In genomic region chr19:36009220-36009619, GRCh38 we compare ENCODE assay signal across 8 cellular contexts. TPM values are rescaled to one million over a fixed set of nuclear protein-coding genes. Genes with fewer than 3 reads are reported as not detected.
DNase-seq lines count a peak whose midpoint lies in the region; ATAC-seq, FAIRE-seq and TF ChIP-seq lines count a peak whose summit lies in the region.

No MANE protein-coding gene starts in this region.

- no peak overlapping the region for H2AFZ ChIP-seq in astrocyte (ENCODE audit: low read depth, low read length)

- peak overlapping the region; percentile 86 for H3K4me2 ChIP-seq in astrocyte (ENCODE audit: low read length)

- H3K27me3 Mint-ChIP-seq in astrocyte (ENCODE audit: low read depth, unreplicated experiment) = peaks cover 8% of the 10 kb centered on the region

- TF ChIP-seq CTCF in RWPE1 (conservative IDR thresholded peaks at IDR 0.05; ENCODE audit: low read depth) = no peak
- TF ChIP-seq CTCF in astrocyte (IDR thresholded peaks at IDR 0.05; ENCODE audit: insufficient read depth, low read depth, low read length) = no peak

- H3K27ac ChIP-seq in RWPE1 (peak overlapping the region; percentile 65), astrocyte (ENCODE audit: low read depth, low read length) (no peak overlapping the region), right cardiac atrium (ENCODE audit: low read length) (no peak overlapping the region), rectal smooth muscle tissue (ENCODE audit: low read depth, low read length) (peak overlapping the region; percentile 48)

- FAIRE-seq in astrocyte (lab: Jason Lieb, UNC) = no peak

- POLR2A ChIA-PET in RWPE1 (lab: Yijun Ruan, JAX; ENCODE audit: low non-redundant PET) = no interaction called here

- H3K4me1 Mint-ChIP-seq in astrocyte (ENCODE audit: low read depth, unreplicated experiment) = no peaks in the 10 kb centered on the region

- peak overlapping the region; percentile 73 for H3K4me3 Mint-ChIP-seq in astrocyte (ENCODE audit: unreplicated experiment)

- H3K4me3 ChIP-seq in astrocyte (ENCODE audit: insufficient read depth, low read depth, low read length) (peak overlapping the region; percentile 39), right cardiac atrium (ENCODE audit: low read length) (peak overlapping the region; percentile 21), rectal smooth muscle tissue (ENCODE audit: low read length) (peak overlapping the region; percentile 55), HAP-1 (no peak overlapping the region)

- H4K20me1 ChIP-seq in astrocyte (ENCODE audit: insufficient read depth, low read length) = no peaks in the 10 kb centered on the region

- no peaks in the 10 kb centered on the region for H3K27me3 ChIP-seq in astrocyte (ENCODE audit: insufficient read depth, low read length)
- no peaks in the 10 kb centered on the region for H3K27me3 ChIP-seq in right cardiac atrium (ENCODE audit: control insufficient read depth, insufficient read depth)
- H3K27me3 ChIP-seq in rectal smooth muscle tissue (ENCODE audit: control insufficient read depth, insufficient read depth, low read length) = no peaks in the 10 kb centered on the region
- H3K27me3 ChIP-seq in HAP-1 (ENCODE audit: low read depth) = no peaks in the 10 kb centered on the region

- H3K36me3 ChIP-seq in astrocyte (ENCODE audit: insufficient read depth, low read length) = no peaks in the 10 kb centered on the region
- no peaks in the 10 kb centered on the region for H3K36me3 ChIP-seq in rectal smooth muscle tissue (ENCODE audit: control insufficient read depth, insufficient read depth, low read length)
- H3K36me3 ChIP-seq in HAP-1 (replicated peaks) = no peaks in the 10 kb centered on the region

- in situ Hi-C loops in ACHN (cut with HindIII; ENCODE audit: low pct_ligation_motif_present, low pct_unique_long_range_greater_than_20kb, low sequenced_read_pairs) (no loop called here), HAP-1 (cut with MboI; ENCODE audit: low sequenced_read_pairs) (no loop called here)

- peaks cover 10% of the 10 kb centered on the region for H3K36me3 Mint-ChIP-seq in astrocyte (ENCODE audit: low read depth, unreplicated experiment)

- no peaks in the 10 kb centered on the region for H3K9me3 ChIP-seq in astrocyte (ENCODE audit: insufficient read depth, low read depth, low read length)
- H3K9me3 ChIP-seq in right cardiac atrium (ENCODE audit: control insufficient read depth, low read length) = no peaks in the 10 kb centered on the region
- H3K9me3 ChIP-seq in HAP-1 = no peaks in the 10 kb centered on the region

- peaks cover 8% of the 10 kb centered on the region for H3K79me2 ChIP-seq in astrocyte (ENCODE audit: insufficient read depth, low read length)

- H3K4me1 ChIP-seq in astrocyte (ENCODE audit: insufficient read depth, low read length) (peaks cover 11% of the 10 kb centered on the region), right cardiac atrium (ENCODE audit: control insufficient read depth, insufficient read depth, low read length) (peaks cover 5% of the 10 kb centered on the region), rectal smooth muscle tissue (ENCODE audit: control insufficient read depth, insufficient read depth, low read length) (peaks cover 7% of the 10 kb centered on the region), HAP-1 (0 out of 2 replicates have a peak, but pooled peaks cover 3% of the 10 kb centered on the region)

- intact Hi-C loops in right cardiac atrium (cut with DNase I) = no loop called here

- WGBS in right cardiac atrium = under 1% methylated on average over 50 of the region's 50 CpGs

- DNase-seq in ACHN (peak; percentile 55), HCEC 1CT (peak; percentile 47), RWPE1 (ENCODE audit: low spot score) (peak; percentile 57), astrocyte (ENCODE audit: low read depth) (peak; percentile 45), right cardiac atrium (peak; percentile 80 to 91 (median 90)), HAP-1 (ENCODE audit: low spot score in 2 of 2) (no peak), Kasumi-1 (lab: John Stamatoyannopoulos, UW) (no peak)

- no peaks in the 10 kb centered on the region for H3K9me3 Mint-ChIP-seq in astrocyte (ENCODE audit: unreplicated experiment)

- CTCF ChIA-PET in RWPE1 (lab: Yijun Ruan, JAX) = interaction anchor here (2.4 kb wide), 1 partner anchor 13 kb away, joined by 8 read pairs; no protein-coding TSS in a partner anchor

- H3K9ac ChIP-seq in astrocyte (ENCODE audit: low read length) (peak overlapping the region; percentile 59), rectal smooth muscle tissue (ENCODE audit: low read length) (peak overlapping the region; percentile 24)

- ATAC-seq in right cardiac atrium = peak; percentile 65 to 68

- H3K27ac Mint-ChIP-seq in astrocyte (ENCODE audit: unreplicated experiment) = no peak overlapping the region

RNA-seq across cellular contexts. Expression of gene SYNE4, which starts 0.6 kb away (rescaled TPM):
- total RNA-seq in astrocyte (0.53 and 1.1 TPM in 2 replicates), right cardiac atrium (under 1 TPM in 3 of 4 donors, not detected in 1; 0.12 to 0.25 (median 0.14) TPM)
- polyA plus RNA-seq in right cardiac atrium = 0.18 TPM

RNA-seq across cellular contexts. Expression of gene ALKBH6, which starts 4.8 kb away (rescaled TPM):
- total RNA-seq in astrocyte = 25.9 and 27.3 TPM in 2 replicates
- 10 to 100 TPM in 3 of 4 donors, 1 to 10 TPM in 1; 8.8 to 16.3 (median 12.0) TPM for total RNA-seq in right cardiac atrium
- polyA plus RNA-seq in right cardiac atrium = 18.0 TPM

RNA-seq across cellular contexts. Expression of gene SDHAF1, which starts 14.2 kb away (rescaled TPM):
- total RNA-seq in astrocyte (8.8 and 10.9 TPM in 2 replicates), right cardiac atrium (10 to 100 TPM; 10.9 to 14.9 (median 13.3) TPM)
- 11.2 TPM for polyA plus RNA-seq in right cardiac atrium

RNA-seq across cellular contexts. Expression of gene CLIP3, which starts 23.5 kb away (rescaled TPM):
- total RNA-seq in astrocyte (55.4 and 57.4 TPM in 2 replicates), right cardiac atrium (10 to 100 TPM in 3 of 4 donors, 1 to 10 TPM in 1; 8.7 to 11.3 (median 10.3) TPM)
- 4.8 TPM for polyA plus RNA-seq in right cardiac atrium

RNA-seq across cellular contexts. Expression of gene THAP8, which starts 44.9 kb away (rescaled TPM):
- total RNA-seq in astrocyte (5.0 and 6.0 TPM in 2 replicates), right cardiac atrium (1 to 10 TPM; 1.6 to 4.5 (median 3.9) TPM)
- 6.6 TPM for polyA plus RNA-seq in right cardiac atrium

Comparison
In these comparisons a context has a peak if more than half of its experiments do, and no peak if none do; other contexts are left out.
1. DNase-seq: peak in ACHN (single experiment), HCEC 1CT (single experiment), RWPE1 (single experiment), astrocyte (single experiment) and right cardiac atrium (3 of 3); none in HAP-1 (0 of 2) and Kasumi-1 (0 of 2).
2. H3K27ac ChIP-seq: peak in RWPE1 (single experiment) and rectal smooth muscle tissue (single experiment); none in astrocyte (single experiment) and right cardiac atrium (single experiment).